1 cellular context compared by ENCODE assay signal in genomic region chr16:30526823-30527634, GRCh38.
TF ChIP-seq lines count a peak whose summit lies in the region.

No MANE protein-coding gene starts in this region.

TF ChIP-seq in K562, 482 proteins besides CTCF, POLR2A, EP300 and RAD21 (continues in another document):
- TF ChIP-seq DDX20 (tag; IDR thresholded peaks at IDR 0.05; ENCODE audit: low read depth), result no peak
- no peak for TF ChIP-seq TCF15 (CRISPR knock-in tag; IDR thresholded peaks at IDR 0.05)
- no peak for TF ChIP-seq ARNT (IDR thresholded peaks at IDR 0.05)
- no peak for TF ChIP-seq ZNF140 (CRISPR knock-in tag; IDR thresholded peaks at IDR 0.05)
- no peak for TF ChIP-seq ZNF217 (CRISPR knock-in tag; IDR thresholded peaks at IDR 0.05)
- no peak for TF ChIP-seq HBP1 (CRISPR knock-in tag; IDR thresholded peaks at IDR 0.05)
- TF ChIP-seq CEBPB (tag; IDR thresholded peaks at IDR 0.05), result no peak
- no peak for TF ChIP-seq SMC3 (conservative IDR thresholded peaks at IDR 0.05; ENCODE audit: insufficient read depth, low read depth, low read length)
- TF ChIP-seq BRD9 (IDR thresholded peaks at IDR 0.05; ENCODE audit: low read depth, partially characterized antibody), result peak; percentile 53
- TF ChIP-seq ZNF280B (CRISPR knock-in tag; IDR thresholded peaks at IDR 0.05), result no peak
- peak; percentile 49 for TF ChIP-seq NFIC (IDR thresholded peaks at IDR 0.05)
- TF ChIP-seq TBL1XR1 (IDR thresholded peaks at IDR 0.05; ENCODE audit: low read length in 2 of 2), result no peak
- TF ChIP-seq DNMT1 (IDR thresholded peaks at IDR 0.05), result no peak
- no peak for TF ChIP-seq CHAMP1 (IDR thresholded peaks at IDR 0.05)
- TF ChIP-seq POLR2B (IDR thresholded peaks at IDR 0.05; ENCODE audit: low read depth, partially characterized antibody), result peak; percentile 74
- no peak for TF ChIP-seq CREB5 (CRISPR knock-in tag; IDR thresholded peaks at IDR 0.05)
- peak; percentile 83 for TF ChIP-seq REST (CRISPR knock-in tag; IDR thresholded peaks at IDR 0.05; ENCODE audit: low read depth)
- TF ChIP-seq ZNF780A (CRISPR knock-in tag; IDR thresholded peaks at IDR 0.05), result no peak
- no peak for TF ChIP-seq POU5F1 (IDR thresholded peaks at IDR 0.05; ENCODE audit: borderline replicate concordance, low read depth, low read length, partially characterized antibody)
- no peak for TF ChIP-seq CREBBP (IDR thresholded peaks at IDR 0.05; ENCODE audit: low read depth, low read length)
- TF ChIP-seq PCBP2 (IDR thresholded peaks at IDR 0.05; ENCODE audit: low read depth, low read length, poor library complexity, severe bottlenecking), result no peak
- TF ChIP-seq PBX2 (CRISPR knock-in tag; IDR thresholded peaks at IDR 0.05; ENCODE audit: low read depth), result no peak
- no peak for TF ChIP-seq PBX2 (tag; conservative IDR thresholded peaks at IDR 0.05; ENCODE audit: low read depth)
- no peak for TF ChIP-seq NFIX (CRISPR knock-in tag; IDR thresholded peaks at IDR 0.05; ENCODE audit: low read depth)
- 0 out of 2 replicates have a peak, but pooled peaks have one; percentile 19 for TF ChIP-seq DEAF1 (CRISPR knock-in tag; IDR thresholded peaks at IDR 0.05)
- peak; percentile 59; the same call in 1 of the 2 replicates for TF ChIP-seq SMAD3 (CRISPR knock-in tag; conservative IDR thresholded peaks at IDR 0.05)
- peak; percentile 45 for TF ChIP-seq RBM25 (IDR thresholded peaks at IDR 0.05; ENCODE audit: low read depth, low read length, severe bottlenecking)
- no peak for TF ChIP-seq THRA (IDR thresholded peaks at IDR 0.05)
- TF ChIP-seq TRIM25 (IDR thresholded peaks at IDR 0.05; ENCODE audit: borderline replicate concordance), result no peak
- no peak for TF ChIP-seq ZNF668 (CRISPR knock-in tag; IDR thresholded peaks at IDR 0.05)
- peak; percentile 63 for TF ChIP-seq ELF1 (tag; IDR thresholded peaks at IDR 0.05)
- TF ChIP-seq NELFE (IDR thresholded peaks at IDR 0.05; ENCODE audit: insufficient read depth, insufficient read length), result no peak
- TF ChIP-seq SMAD4 (CRISPR knock-in tag; conservative IDR thresholded peaks at IDR 0.05), result peak; percentile 92
- TF ChIP-seq DPF2 (IDR thresholded peaks at IDR 0.05), result peak; percentile 44; the same call in 1 of the 2 replicates
- TF ChIP-seq RB1 (IDR thresholded peaks at IDR 0.05; ENCODE audit: low read depth), result peak; percentile 50; the same call in 1 of the 2 replicates
